Comparison of ENCODE assay signal across 8 cellular contexts in genomic region chr1:32249831-32250525, GRCh38. TPM values are rescaled to one million over a fixed set of nuclear protein-coding genes. Genes with fewer than 3 reads are reported as not detected.
A peak's percentile ranks its signal among the peaks of the same experiment; 100 is the strongest.
DNase-seq lines count a peak whose midpoint lies in the region; ATAC-seq, FAIRE-seq and TF ChIP-seq lines count a peak whose summit lies in the region.

No MANE protein-coding gene starts in this region.

- H3K36me3 Mint-ChIP-seq in progenitor cell of endocrine pancreas (ENCODE audit: insufficient read depth): no peaks in the 10 kb centered on the region

- ATAC-seq in HG03342 (IDR thresholded peaks at IDR 0.05; ENCODE audit: unreplicated experiment): peak; percentile 54
- peak; percentile 74 to 75 for ATAC-seq in activated CD4-positive, CD25-positive, alpha-beta regulatory T cell treated with anti-CD3 and anti-CD28 coated beads, Interleukin-2, amount 50 U/mL, for 24 hours

- peak overlapping the region; percentile 89 for H3K27ac Mint-ChIP-seq in progenitor cell of endocrine pancreas

- TF ChIP-seq CTCF in progenitor cell of endocrine pancreas (IDR thresholded peaks at IDR 0.05; ENCODE audit: unreplicated experiment): no peak

- FAIRE-seq in GM19239 (lab: Jason Lieb, UNC) (peak; percentile 94), urothelium cell line (lab: Jason Lieb, UNC) (no peak)

- DNase-seq in GM19239 (ENCODE audit: insufficient read length, low spot score) (peak; percentile 75), progenitor cell of endocrine pancreas (ENCODE audit: low spot score, unreplicated experiment) (no peak), DMS79 (lab: John Stamatoyannopoulos, UW) (no peak), GF-D8 (lab: John Stamatoyannopoulos, UW) (no peak), urothelium cell line (ENCODE audit: low spot score) (no peak)
- DNase-seq in effector CD4-positive, alpha-beta T cell: peak; percentile 81

- H3K9me3 Mint-ChIP-seq in progenitor cell of endocrine pancreas (ENCODE audit: low read depth): no peaks in the 10 kb centered on the region

- H3K4me1 Mint-ChIP-seq in progenitor cell of endocrine pancreas (ENCODE audit: low read depth): peaks cover 13% of the 10 kb centered on the region

- H3K27me3 Mint-ChIP-seq in progenitor cell of endocrine pancreas: peaks cover 11% of the 10 kb centered on the region

- H3K4me3 Mint-ChIP-seq in progenitor cell of endocrine pancreas (ENCODE audit: low read depth): peak overlapping the region; percentile 11

RNA-seq across cellular contexts. Expression of gene LCK, which starts 1.1 kb away (rescaled TPM):
- 0.77 and 1.2 TPM in 2 replicates for total RNA-seq in progenitor cell of endocrine pancreas

RNA-seq across cellular contexts. Expression of gene FAM167B, which starts 3.0 kb away (rescaled TPM):
- total RNA-seq in progenitor cell of endocrine pancreas: 3.8 and 4.4 TPM in 2 replicates

RNA-seq across cellular contexts. Expression of gene EIF3I, which starts 27.8 kb away (rescaled TPM):
- 143 and 145 TPM in 2 replicates for total RNA-seq in progenitor cell of endocrine pancreas

RNA-seq across cellular contexts. Expression of gene TMEM234, which starts 27.8 kb away (rescaled TPM):
- 43.2 and 49.2 TPM in 2 replicates for total RNA-seq in progenitor cell of endocrine pancreas

RNA-seq across cellular contexts. Expression of gene DCDC2B, which starts 41.1 kb away (rescaled TPM):
- not detected in 2 replicates for total RNA-seq in progenitor cell of endocrine pancreas

Comparison
In these comparisons a context has a peak if more than half of its experiments do, and no peak if none do; other contexts are left out.
1. DNase-seq: peak in GM19239 (single experiment) and effector CD4-positive, alpha-beta T cell (single experiment); none in progenitor cell of endocrine pancreas (single experiment), DMS79 (single experiment), GF-D8 (single experiment) and urothelium cell line (single experiment).